Comparison of ENCODE assay signal across 16 cellular contexts in the genomic region with DNA sequence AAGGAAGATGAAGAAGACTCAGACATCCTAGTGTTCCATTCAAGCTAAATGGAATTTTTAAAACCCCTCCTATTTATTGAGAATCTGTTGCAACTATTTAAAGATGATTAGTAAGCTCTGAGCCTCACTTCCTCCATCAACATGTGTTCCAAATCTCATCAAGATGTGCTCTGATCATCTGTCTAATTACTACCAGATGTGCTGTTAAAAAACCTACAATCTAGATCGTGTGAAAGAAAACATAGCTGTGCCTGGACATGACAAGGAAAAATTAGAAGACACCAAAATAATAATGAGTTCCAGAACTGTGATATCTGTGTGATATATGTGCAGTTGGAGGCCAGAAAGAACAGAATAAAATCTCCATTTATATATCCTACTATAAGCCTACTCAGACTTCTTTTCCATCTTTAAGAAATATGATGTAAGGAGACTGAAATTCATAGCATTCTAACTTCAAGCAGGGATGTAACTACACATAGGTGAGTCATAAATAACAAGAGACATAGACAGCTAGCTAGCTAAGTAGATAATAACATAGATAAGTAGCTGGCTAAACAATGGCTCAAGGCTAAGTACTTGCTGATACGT. TPM values are rescaled to one million over a fixed set of nuclear protein-coding genes. Genes with fewer than 3 reads are reported as not detected.
DNase-seq lines count a peak whose midpoint lies in the region; ATAC-seq and TF ChIP-seq lines count a peak whose summit lies in the region.
"Had no signal": no experiment of that assay in that cellular context is flagged by ENCODE, and none has a peak within 500 bp of the region (broad histone marks: within the 10 kb centered on the region; RNA-seq: fewer than 3 reads in every experiment).

No MANE protein-coding gene starts in this region.

- H2AFZ ChIP-seq in mammary epithelial cell (ENCODE audit: low read depth, low read length) (no peak overlapping the region), mesenchymal stem cell (ENCODE audit: low read depth, low read length) (no peak overlapping the region)

- H3K18ac ChIP-seq in mesenchymal stem cell (ENCODE audit: low read depth in 1 of 2, low read length in 2 of 2) = no peak overlapping the region

- H2BK5ac ChIP-seq in mesenchymal stem cell (ENCODE audit: low read depth, low read length, poor library complexity, severe bottlenecking) = no peak overlapping the region

- peaks cover 11% of the 10 kb centered on the region for H3K4me1 Mint-ChIP-seq in Calu3 (ENCODE audit: low read depth, unreplicated experiment)

- no peak overlapping the region for H3K4me3 ChIP-seq in mammary epithelial cell (replicated peaks in 1 of 3; ENCODE audit: insufficient read depth in 1 of 3, low read depth in 2 of 3, low read length in 3 of 3)
- peak overlapping the region in 1 of 2 experiments; percentile 21 for H3K4me3 ChIP-seq in mesenchymal stem cell (ENCODE audit: insufficient read depth in 1 of 2, low read depth in 1 of 2, low read length in 2 of 2)
- no peak overlapping the region for H3K4me3 ChIP-seq in left lung

- 50% methylated on average over 2 of the region's 2 CpGs for WGBS in mammary epithelial cell (ENCODE audit: low coverage, missing lambda C conversion rate)
- WGBS in mesenchymal stem cell = 100% methylated on average over 1 of the region's 2 CpGs

- H4K91ac ChIP-seq in mesenchymal stem cell (ENCODE audit: low read length) = no peak overlapping the region

- H2BK120ac ChIP-seq in mesenchymal stem cell (ENCODE audit: low read depth, low read length) = no peak overlapping the region

- no peak overlapping the region for H3K14ac ChIP-seq in mesenchymal stem cell (ENCODE audit: low read length in 2 of 2)

- H3K79me1 ChIP-seq in mesenchymal stem cell (replicated peaks; ENCODE audit: low read length, poor library complexity, severe bottlenecking) = peaks cover 39% of the 10 kb centered on the region

- H4K8ac ChIP-seq in mesenchymal stem cell (ENCODE audit: low read length) = no peak overlapping the region

- H3K4me2 ChIP-seq in mammary epithelial cell (ENCODE audit: insufficient read depth, low read depth, low read length) = no peak overlapping the region
- no peak overlapping the region for H3K4me2 ChIP-seq in mesenchymal stem cell (ENCODE audit: low read length, poor library complexity, severe bottlenecking)

- no peaks in the 10 kb centered on the region for H4K20me1 ChIP-seq in mammary epithelial cell (ENCODE audit: insufficient read depth, low read length)

- in situ Hi-C loops in mammary epithelial cell (cut with MboI; ENCODE audit: low sequenced_read_pairs in 2 of 2) = no loop called here

- no peak for DNase-seq in Calu3
- peak; percentile 70 for DNase-seq in NCI-H226
- DNase-seq in mammary epithelial cell = peak; percentile 54
- DNase-seq in mesenchymal stem cell = no peak
- DNase-seq in posterior vena cava (ENCODE audit: low spot score) = no peak
- DNase-seq in left lung = no peak
- no peak for DNase-seq in NOMO-1 (lab: John Stamatoyannopoulos, UW; ENCODE audit: unreplicated experiment in 2 of 2)
- DNase-seq: activated CD4-positive, alpha-beta T cell treated with anti-CD3 and anti-CD28 coated beads, Interleukin-2, amount 50 U/mL, for 48 hours; DMS79 treated with DMSO at 0.1 percent for 48 hours; effector CD4-positive, alpha-beta T cell; midbrain; MV-4-11; NCI-H69; stimulated activated CD4-positive, alpha-beta T cell treated with anti-CD3 and anti-CD28 coated beads, Interleukin-4, amount 100 ng/mL, for 4 hours had no signal

- H3K4me1 ChIP-seq in mammary epithelial cell (ENCODE audit: insufficient read depth, low read length) (peaks cover 26% of the 10 kb centered on the region), mesenchymal stem cell (ENCODE audit: control insufficient read depth, insufficient read depth, low read depth, low read length) (peaks cover 3% of the 10 kb centered on the region), left lung (peaks cover 0 to 7% of the 10 kb centered on the region in 2 donors)

- no peaks in the 10 kb centered on the region for H3K9me3 Mint-ChIP-seq in Calu3 (ENCODE audit: low read depth, unreplicated experiment)

- H3K23ac ChIP-seq in mesenchymal stem cell (ENCODE audit: low read length in 2 of 2) = no peak overlapping the region

- H3K27ac Mint-ChIP-seq in Calu3 (ENCODE audit: unreplicated experiment) = peak overlapping the region; percentile 9
- H3K27ac Mint-ChIP-seq: activated naive CD8-positive, alpha-beta T cell had no signal

- H2BK15ac ChIP-seq in mesenchymal stem cell (ENCODE audit: low read depth, poor library complexity, severe bottlenecking) = no peak overlapping the region

- intact Hi-C loops in Calu3 (cut with micrococcal nuclease; ENCODE audit: unreplicated experiment) (no loop called here), mammary epithelial cell (cut with micrococcal nuclease) (loop anchor here (2.0 to 10.0 kb wide), 2 partner anchors 14 to 276 kb away; no protein-coding TSS in a partner anchor), posterior vena cava (cut with DNase I) (loop anchor here in 1 of 2 donors (10.0 kb wide), 1 partner anchor 46 kb away; a partner anchor contains a TSS), left lung (cut with DNase I) (no loop called here)

- H3K4me3 Mint-ChIP-seq in Calu3 (ENCODE audit: low read depth, unreplicated experiment) = no peak overlapping the region
- H3K4me3 Mint-ChIP-seq: activated naive CD8-positive, alpha-beta T cell had no signal

- BruUV-seq in Calu3 (replicated peaks; lab: Mats Ljungman, UMichigan) = no TSS peak
- BruUV-seq in mammary epithelial cell (replicated peaks; lab: Mats Ljungman, UMichigan) = TSS peak; percentile 64

- CTCF ChIA-PET in Calu3 (lab: Charles Lee) (no interaction called here), mammary epithelial cell (lab: Charles Lee; ENCODE audit: low non-redundant PET) (no interaction called here)

- H3K36me3 ChIP-seq in mammary epithelial cell (ENCODE audit: insufficient read depth, low read length) (peaks cover 55% of the 10 kb centered on the region), mesenchymal stem cell (ENCODE audit: control insufficient read depth in 1 of 2, insufficient read depth in 2 of 2, low read depth in 1 of 2, low read length in 2 of 2) (peaks cover 38 to 75% of the 10 kb centered on the region in 2 experiments), left lung (peaks cover 0 to 71% of the 10 kb centered on the region in 2 donors)

- dilution Hi-C loops in mammary epithelial cell (cut with HindIII; ENCODE audit: low sequenced_read_pairs) = no loop called here

- H3K9ac ChIP-seq in mammary epithelial cell (ENCODE audit: insufficient read depth, low read length) (no peak overlapping the region), mesenchymal stem cell (ENCODE audit: low read length) (peak overlapping the region; percentile 40)

- no peaks in the 10 kb centered on the region for H3K9me3 ChIP-seq in mammary epithelial cell (replicated peaks; ENCODE audit: insufficient read depth, low read length)
- H3K9me3 ChIP-seq in mesenchymal stem cell (ENCODE audit: control insufficient read depth, low read length) = no peaks in the 10 kb centered on the region
- H3K9me3 ChIP-seq in left lung = no peaks in the 10 kb centered on the region

- H3K36me3 Mint-ChIP-seq in Calu3 (ENCODE audit: insufficient read depth, unreplicated experiment) = peaks cover 8% of the 10 kb centered on the region

- no peak overlapping the region for H2BK12ac ChIP-seq in mesenchymal stem cell (ENCODE audit: low read length in 2 of 2)

- TF ChIP-seq CTCF in Calu3 (IDR thresholded peaks at IDR 0.05; ENCODE audit: unreplicated experiment) (no peak), mammary epithelial cell (conservative IDR thresholded peaks at IDR 0.05 in 1 of 2, IDR thresholded peaks at IDR 0.05 in 1 of 2; ENCODE audit: extremely low read depth in 1 of 2, insufficient read depth in 1 of 2, low read depth in 1 of 2, low read length in 2 of 2) (no peak), left lung (IDR thresholded peaks at IDR 0.05) (no peak)

- H3K4ac ChIP-seq in mesenchymal stem cell (ENCODE audit: low read depth in 1 of 2, low read length in 2 of 2) = no peak overlapping the region

- no peak overlapping the region for H2AK5ac ChIP-seq in mesenchymal stem cell (ENCODE audit: low read length, severe bottlenecking)

- H3K79me2 ChIP-seq in mammary epithelial cell (ENCODE audit: insufficient read depth, low read length) = peaks cover 59% of the 10 kb centered on the region

- H3K27ac ChIP-seq in mammary epithelial cell (ENCODE audit: insufficient read depth, low read depth, low read length) (peak overlapping the region; percentile 23), mesenchymal stem cell (ENCODE audit: low read length, poor library complexity, severe bottlenecking) (no peak overlapping the region), left lung (no peak overlapping the region)

- no peaks in the 10 kb centered on the region for H3K27me3 Mint-ChIP-seq in Calu3 (ENCODE audit: unreplicated experiment)
- H3K27me3 Mint-ChIP-seq: activated naive CD8-positive, alpha-beta T cell had no signal

- ATAC-seq in left lung = no peak
- ATAC-seq in GM18868 (IDR thresholded peaks at IDR 0.05; ENCODE audit: unreplicated experiment) = no peak

- H3K27me3 ChIP-seq in mammary epithelial cell (ENCODE audit: insufficient read depth, low read length) = no peaks in the 10 kb centered on the region
- no peaks in the 10 kb centered on the region for H3K27me3 ChIP-seq in mesenchymal stem cell (ENCODE audit: control insufficient read depth in 1 of 2, insufficient read depth in 1 of 2, low read length in 2 of 2)
- H3K27me3 ChIP-seq in left lung = no peaks in the 10 kb centered on the region

RNA-seq across cellular contexts. Expression of a gene that starts 7.7 kb away (rescaled TPM):
- total RNA-seq in Calu3 (2022) (23.8 and 24.3 TPM in 2 replicates), mammary epithelial cell (10 to 100 TPM; 42.5 to 68.2 TPM), posterior vena cava (10 to 100 TPM; 19.8 to 24.0 TPM), left lung (10 to 100 TPM; 23.9 to 31.8 TPM)
- 19.4 TPM for polyA plus RNA-seq in mammary epithelial cell
- polyA minus RNA-seq in mammary epithelial cell = 47.5 TPM
- 16.7 TPM for polyA plus RNA-seq in mesenchymal stem cell (2013, experiment 1 of 2)
- 16.5 TPM for polyA plus RNA-seq in mesenchymal stem cell (2013, experiment 2 of 2)

RNA-seq across cellular contexts. Expression of a gene that starts 8.0 kb away (rescaled TPM):
- 16.7 and 17.7 TPM in 2 replicates for total RNA-seq in Calu3 (2022)
- 10 to 100 TPM in 1 of 2 donors, 1 to 10 TPM in 1; 5.0 to 11.7 TPM for total RNA-seq in mammary epithelial cell
- 7.7 TPM for polyA plus RNA-seq in mammary epithelial cell
- 0.31 TPM for polyA minus RNA-seq in mammary epithelial cell
- polyA plus RNA-seq in mesenchymal stem cell (2013, experiment 1 of 2) = 14.3 TPM
- polyA plus RNA-seq in mesenchymal stem cell (2013, experiment 2 of 2) = 14.7 TPM
- total RNA-seq in posterior vena cava = 10 to 100 TPM in 1 of 2 donors, 1 to 10 TPM in 1; 9.3 to 10.2 TPM
- total RNA-seq in left lung = 10 to 100 TPM; 10.6 to 11.1 TPM

RNA-seq across cellular contexts. Expression of a gene that starts 45.8 kb away (rescaled TPM):
- total RNA-seq in Calu3 (2022) = 56.2 and 57.0 TPM in 2 replicates
- total RNA-seq in mammary epithelial cell = 100 to 1,000 TPM in 1 of 2 donors, 10 to 100 TPM in 1; 85.2 to 143 TPM
- polyA plus RNA-seq in mammary epithelial cell = 91.5 TPM
- 127 TPM for polyA minus RNA-seq in mammary epithelial cell
- polyA plus RNA-seq in mesenchymal stem cell (2013, experiment 1 of 2) = 59.7 TPM
- 60.6 TPM for polyA plus RNA-seq in mesenchymal stem cell (2013, experiment 2 of 2)
- total RNA-seq in posterior vena cava = 100 to 1,000 TPM; 107 to 115 TPM
- total RNA-seq in left lung = 100 to 1,000 TPM in 1 of 2 donors, 10 to 100 TPM in 1; 82.3 to 104 TPM

RNA-seq across cellular contexts. Expression of a gene that starts 46.0 kb away (rescaled TPM):
- total RNA-seq in Calu3 (2022) (14.3 and 16.7 TPM in 2 replicates), mammary epithelial cell (10 to 100 TPM in 1 of 2 donors, 1 to 10 TPM in 1; 7.2 to 22.9 TPM), posterior vena cava (1 to 10 TPM; 7.9 TPM), left lung (10 to 100 TPM in 1 of 2 donors, 1 to 10 TPM in 1; 9.6 to 13.6 TPM)
- polyA plus RNA-seq in mammary epithelial cell = 22.9 TPM
- polyA minus RNA-seq in mammary epithelial cell = 13.1 TPM
- polyA plus RNA-seq in mesenchymal stem cell (2013, experiment 1 of 2) = 8.1 TPM
- 8.2 TPM for polyA plus RNA-seq in mesenchymal stem cell (2013, experiment 2 of 2)

Comparison
In these comparisons a context has a peak if more than half of its experiments do, and no peak if none do; other contexts are left out.
1. DNase-seq: peak in NCI-H226 (single experiment) and mammary epithelial cell (single experiment); none in Calu3 (single experiment), mesenchymal stem cell (single experiment), posterior vena cava (single experiment), left lung (0 of 2) and NOMO-1 (0 of 2).